10 cellular contexts compared by ENCODE assay signal in the genomic region with DNA sequence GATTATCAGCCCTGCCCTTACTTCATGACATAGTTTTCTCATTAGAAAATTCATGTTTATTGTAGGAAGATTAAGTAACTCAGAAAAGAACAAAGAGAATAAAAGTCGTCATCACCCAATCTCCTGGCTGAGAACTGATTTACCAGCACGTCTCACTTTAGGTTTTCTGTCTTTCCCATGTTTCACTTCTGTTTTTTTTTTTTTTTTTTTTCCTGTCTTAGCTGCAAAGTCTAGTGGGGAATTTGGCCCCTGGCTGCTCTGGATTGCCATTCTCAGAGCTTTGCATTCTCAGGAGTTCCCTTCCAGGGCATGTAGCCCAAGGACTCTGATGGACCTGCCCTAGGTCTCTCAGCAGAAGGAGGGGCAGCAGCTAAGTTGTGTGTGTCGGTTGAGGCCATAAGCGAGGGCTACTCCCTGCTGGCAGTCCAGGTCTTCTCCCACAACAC. TPM values are rescaled to one million over a fixed set of nuclear protein-coding genes. Genes with fewer than 3 reads are reported as not detected.
DNase-seq lines count a peak whose midpoint lies in the region; ATAC-seq, FAIRE-seq and TF ChIP-seq lines count a peak whose summit lies in the region.
"Had no signal": no experiment of that assay in that cellular context is flagged by ENCODE, and none has a peak within 500 bp of the region (broad histone marks: within the 10 kb centered on the region; RNA-seq: fewer than 3 reads in every experiment).

No MANE protein-coding gene starts in this region.

- H3K9me3 Mint-ChIP-seq in CD8-positive, alpha-beta memory T cell: no peaks in the 10 kb centered on the region
- H3K9me3 Mint-ChIP-seq in naive thymus-derived CD4-positive, alpha-beta T cell: peaks cover 0 to 2% (median 0%) of the 10 kb centered on the region in 11 donors

- in situ Hi-C loops in IMR-90 (cut with MboI; ENCODE audit: low sequenced_read_pairs) (no loop called here), GM12878 (cut with MboI) (no loop called here)

- H3K79me2 ChIP-seq in GM12878 (ENCODE audit: control insufficient read depth, insufficient read depth, low read length): peaks cover 98% of the 10 kb centered on the region

- H3K36me3 Mint-ChIP-seq in CD8-positive, alpha-beta memory T cell: peaks cover 0 to 9% (median 5%) of the 10 kb centered on the region in 3 donors
- H3K36me3 Mint-ChIP-seq in naive thymus-derived CD4-positive, alpha-beta T cell: peaks cover 4 to 33% (median 12%) of the 10 kb centered on the region in 5 donors

- H3K4me3 Mint-ChIP-seq in CD8-positive, alpha-beta memory T cell: peak overlapping the region in 5 of 7 donors; percentile 25 to 79 (median 73)
- H3K4me3 Mint-ChIP-seq in naive thymus-derived CD4-positive, alpha-beta T cell: peak overlapping the region; percentile 39 to 90 (median 83)

- no peak overlapping the region; the same call in 1 of the 2 replicates for H3K9ac ChIP-seq in IMR-90 (ENCODE audit: low read depth, low read length)
- peak overlapping the region; percentile 42; the same call in 1 of the 2 replicates for H3K9ac ChIP-seq in GM12878 (ENCODE audit: control insufficient read depth, insufficient read depth, low read length)

- ATAC-seq in IMR-90 (ENCODE audit: low read depth): no peak; the same call in 1 of the 2 replicates
- ATAC-seq in GM12878: no peak
- no peak for ATAC-seq in naive thymus-derived CD4-positive, alpha-beta T cell
- ATAC-seq in GM18873 (IDR thresholded peaks at IDR 0.05; ENCODE audit: low FRiP score, unreplicated experiment): no peak

- no peak overlapping the region for H2BK120ac ChIP-seq in IMR-90 (ENCODE audit: low read depth, low read length)

- H4K20me1 ChIP-seq in IMR-90 (ENCODE audit: insufficient read depth, low read length) (no peaks in the 10 kb centered on the region), GM12878 (ENCODE audit: control insufficient read depth, insufficient read depth) (no peaks in the 10 kb centered on the region)

- no peak overlapping the region for H2AK5ac ChIP-seq in IMR-90 (ENCODE audit: low read depth, low read length)

- no peak overlapping the region for H3K4ac ChIP-seq in IMR-90 (ENCODE audit: low read depth, low read length)

- H3K14ac ChIP-seq in IMR-90 (replicated peaks; ENCODE audit: low read depth, low read length): no peak overlapping the region

- no peak for DNase-seq in CD8-positive, alpha-beta memory T cell
- peak; percentile 45 for DNase-seq in IMR-90
- no peak for DNase-seq in GM12878 (ENCODE audit: low read depth, low spot score)
- no peak for DNase-seq in naive thymus-derived CD4-positive, alpha-beta T cell
- DNase-seq in AG20443 (ENCODE audit: low spot score): no peak
- DNase-seq in RWPE1 (ENCODE audit: low spot score): no peak
- no peak for DNase-seq in NCI-H1105 treated with DMSO at 0.1 percent for 48 hours (lab: John Stamatoyannopoulos, UW)
- DNase-seq: mesenchymal stem cell; stimulated activated naive CD4-positive, alpha-beta T cell treated with Interleukin-2 at 50 U/mL for 16 hours had no signal

- dilution Hi-C loops in IMR-90 (cut with HindIII; ENCODE audit: low sequenced_read_pairs, unreplicated experiment): no loop called here

- no peak overlapping the region for H3K27ac ChIP-seq in CD8-positive, alpha-beta memory T cell (ENCODE audit: low read depth, low read length)
- H3K27ac ChIP-seq in IMR-90 (ENCODE audit: insufficient read depth, low read length) (peak overlapping the region; percentile 33; the same call in 1 of the 2 replicates), GM12878 (ENCODE audit: control insufficient read depth, insufficient read depth) (peak overlapping the region; percentile 96), RWPE1 (no peak overlapping the region)
- peak overlapping the region; percentile 68 for H3K27ac ChIP-seq in naive thymus-derived CD4-positive, alpha-beta T cell (ENCODE audit: low read depth, low read length)

- no peaks in the 10 kb centered on the region for H3K36me3 ChIP-seq in CD8-positive, alpha-beta memory T cell (ENCODE audit: insufficient read depth, low read length)
- H3K36me3 ChIP-seq in IMR-90 (ENCODE audit: control insufficient read depth, insufficient read depth, low read length) (no peaks in the 10 kb centered on the region), GM12878 (ENCODE audit: control insufficient read depth in 2 of 2, insufficient read depth in 2 of 2, low read length in 1 of 2) (peaks cover 3 to 12% of the 10 kb centered on the region in 2 experiments; a peak in 3 of 4 replicates)
- no peaks in the 10 kb centered on the region for H3K36me3 ChIP-seq in naive thymus-derived CD4-positive, alpha-beta T cell (ENCODE audit: control insufficient read depth in 2 of 3, insufficient read depth in 3 of 3, low read length in 3 of 3)

- no peak overlapping the region for H4K91ac ChIP-seq in IMR-90 (ENCODE audit: insufficient read depth, low read depth, low read length)

- POLR2A ChIA-PET in CD8-positive, alpha-beta memory T cell (lab: Charles Lee): interaction anchor here (0.6 kb wide), 1 partner anchor 87 kb away, joined by 7 read pairs; no protein-coding TSS in a partner anchor
- POLR2A ChIA-PET in IMR-90 (lab: Charles Lee; ENCODE audit: unreplicated experiment) (no interaction called here), GM12878 (lab: Charles Lee) (interaction anchor here (0.5 to 18.7 kb wide), 15 partner anchors 8 to 970 kb away, joined by 3 to 322 read pairs (median 7); no protein-coding TSS in a partner anchor), RWPE1 (lab: Yijun Ruan, JAX; ENCODE audit: low non-redundant PET) (no interaction called here)
- POLR2A ChIA-PET in naive thymus-derived CD4-positive, alpha-beta T cell (lab: Charles Lee): interaction anchor here (0.8 to 13.5 kb wide), 9 partner anchors 10 to 107 kb away, joined by 3 to 122 read pairs (median 5); a partner anchor contains a TSS

- H2BK15ac ChIP-seq in IMR-90 (ENCODE audit: low read depth, low read length): 0 out of 3 replicates have a peak overlapping the region, but pooled peaks have one; percentile 49

- no peak overlapping the region for H2AK9ac ChIP-seq in IMR-90 (replicated peaks; ENCODE audit: low read depth, low read length, poor library complexity)

- WGBS in IMR-90 (ENCODE audit: extremely low coverage in 2 of 2, insufficient read length in 1 of 2), 2 experiments: no CpG with 5 or more reads among the region's 4 CpGs
- 2% methylated on average over 4 of the region's 4 CpGs for WGBS in GM12878 (ENCODE audit: insufficient coverage, insufficient replicate concordance, low lambda C conversion rate, missing lambda C conversion rate)

- RAD21 ChIA-PET in GM12878 (lab: Charles Lee; ENCODE audit: unreplicated experiment): interaction anchor here (1.0 to 10.7 kb wide), 14 partner anchors 7 to 178 kb away, joined by 3 to 197 read pairs (median 8); a partner anchor contains a TSS

- H3K79me1 ChIP-seq in IMR-90 (ENCODE audit: low read depth in 1 of 2, low read length in 2 of 2): peaks cover 4 to 15% of the 10 kb centered on the region in 2 experiments; a peak in 1 of 4 replicates

- H3K18ac ChIP-seq in IMR-90 (ENCODE audit: low read depth, low read length): peak overlapping the region; percentile 74; the same call in 1 of the 2 replicates

- CTCF ChIA-PET in CD8-positive, alpha-beta memory T cell (lab: Charles Lee): interaction anchor here (0.7 to 1.4 kb wide), 4 partner anchors 25 to 133 kb away, joined by 3 to 5 read pairs (median 4); no protein-coding TSS in a partner anchor
- CTCF ChIA-PET in IMR-90 (lab: Yijun Ruan, JAX): interaction anchor here (0.9 kb wide), 1 partner anchor 10 kb away, joined by 3 read pairs; no protein-coding TSS in a partner anchor
- CTCF ChIA-PET in GM12878 (lab: Yijun Ruan, JAX): interaction anchor here (0.6 to 2.3 kb wide), 15 partner anchors 17 to 91 kb away, joined by 3 to 11 read pairs (median 5); a partner anchor contains a TSS
- CTCF ChIA-PET in naive thymus-derived CD4-positive, alpha-beta T cell (lab: Charles Lee): interaction anchor here (0.6 to 1.2 kb wide), 4 partner anchors 50 to 227 kb away, joined by 3 to 4 read pairs (median 3); no protein-coding TSS in a partner anchor
- CTCF ChIA-PET in RWPE1 (lab: Yijun Ruan, JAX): no interaction called here

- H3K27me3 Mint-ChIP-seq in CD8-positive, alpha-beta memory T cell: peaks cover 0 to 1% of the 10 kb centered on the region in 2 donors
- H3K27me3 Mint-ChIP-seq in naive thymus-derived CD4-positive, alpha-beta T cell: no peaks in the 10 kb centered on the region

- peaks cover 91 to 97% (median 97%) of the 10 kb centered on the region in 3 donors for H3K4me1 Mint-ChIP-seq in CD8-positive, alpha-beta memory T cell
- H3K4me1 Mint-ChIP-seq in naive thymus-derived CD4-positive, alpha-beta T cell: peaks cover 87 to 99% (median 98%) of the 10 kb centered on the region in 7 donors

- H3K9me3 ChIP-seq in CD8-positive, alpha-beta memory T cell (ENCODE audit: low read length): no peaks in the 10 kb centered on the region
- H3K9me3 ChIP-seq in IMR-90 (ENCODE audit: control insufficient read depth, insufficient read depth, low read length) (no peaks in the 10 kb centered on the region; the same call in 1 of the 2 replicates), GM12878 (replicated peaks; ENCODE audit: control insufficient read depth, insufficient read depth, low read length) (no peaks in the 10 kb centered on the region; the same call in 2 of the 3 replicates)
- no peaks in the 10 kb centered on the region for H3K9me3 ChIP-seq in naive thymus-derived CD4-positive, alpha-beta T cell (ENCODE audit: control insufficient read depth in 2 of 3, low read length in 3 of 3)

- H3K4me2 ChIP-seq in IMR-90 (ENCODE audit: low read depth, low read length) (peak overlapping the region; percentile 42), GM12878 (ENCODE audit: control insufficient read depth, insufficient read depth) (peak overlapping the region; percentile 95)

- H2AFZ ChIP-seq in IMR-90 (replicated peaks; ENCODE audit: low read length, poor library complexity) (no peak overlapping the region), GM12878 (ENCODE audit: control insufficient read depth, low read depth, low read length) (no peak overlapping the region)

- no peak overlapping the region for H3K56ac ChIP-seq in IMR-90 (ENCODE audit: extremely low read depth, insufficient read depth, low read length)

- H3K4me3 ChIP-seq in CD8-positive, alpha-beta memory T cell (ENCODE audit: low read length): no peak overlapping the region
- H3K4me3 ChIP-seq in IMR-90 (ENCODE audit: insufficient read depth, low read depth, low read length) (no peak overlapping the region), GM12878 (peak overlapping the region; percentile 18)
- no peak overlapping the region for H3K4me3 ChIP-seq in naive thymus-derived CD4-positive, alpha-beta T cell (ENCODE audit: low read length)

- no peak overlapping the region for H2BK5ac ChIP-seq in IMR-90 (ENCODE audit: low read depth, low read length, poor library complexity, severe bottlenecking)

- TF ChIP-seq EP300 in GM12878 (IDR thresholded peaks at IDR 0.05; ENCODE audit: borderline replicate concordance in 1 of 2, control insufficient read depth in 1 of 2, low read depth in 2 of 2, low read length in 2 of 2): 0 out of 4 replicates have a peak, but pooled peaks of 1 of the 2 experiments have one; percentile 26

- H3K23ac ChIP-seq in IMR-90 (ENCODE audit: low read depth, low read length): no peak overlapping the region

- peak overlapping the region; percentile 78 for H4K5ac ChIP-seq in IMR-90 (ENCODE audit: low read depth, low read length)

- H2BK20ac ChIP-seq in IMR-90 (ENCODE audit: low read depth, low read length): no peak overlapping the region

- TF ChIP-seq CTCF in IMR-90 (conservative IDR thresholded peaks at IDR 0.05; ENCODE audit: low read depth, low read length) (no peak), GM12878 (IDR thresholded peaks at IDR 0.05 in 2 of 3, conservative IDR thresholded peaks at IDR 0.05 in 1 of 3; ENCODE audit: control insufficient read depth in 2 of 3, extremely low read depth in 1 of 3, insufficient read depth in 1 of 3, low read depth in 3 of 3, low read length in 3 of 3) (no peak), RWPE1 (conservative IDR thresholded peaks at IDR 0.05; ENCODE audit: low read depth) (no peak)

- SMC1A ChIA-PET in GM12878 (lab: Charles Lee; ENCODE audit: uncharacterized antibody, unreplicated experiment): interaction anchor here (0.6 to 12.9 kb wide), 18 partner anchors 9 to 178 kb away, joined by 3 to 177 read pairs (median 10); a partner anchor contains a TSS

- H3K4me1 ChIP-seq in CD8-positive, alpha-beta memory T cell (ENCODE audit: insufficient read depth, low read length): peaks cover 93% of the 10 kb centered on the region
- H3K4me1 ChIP-seq in IMR-90 (ENCODE audit: control insufficient read depth, insufficient read depth, low read length) (peaks cover 5% of the 10 kb centered on the region), GM12878 (ENCODE audit: control insufficient read depth, insufficient read depth, low read length) (peaks cover 98% of the 10 kb centered on the region)
- H3K4me1 ChIP-seq in naive thymus-derived CD4-positive, alpha-beta T cell (ENCODE audit: control insufficient read depth in 2 of 2, insufficient read depth in 2 of 2, low read length in 2 of 2): peaks cover 76 to 87% of the 10 kb centered on the region in 2 donors

- H3K9me1 ChIP-seq in IMR-90 (ENCODE audit: insufficient read depth, low read length): no peaks in the 10 kb centered on the region

- intact Hi-C loops in IMR-90 (cut with micrococcal nuclease) (no loop called here), GM12878 (cut with micrococcal nuclease; ENCODE audit: unreplicated experiment) (loop anchor here (2.0 kb wide), 1 partner anchor 47 kb away; no protein-coding TSS in a partner anchor)
- intact Hi-C loops in naive thymus-derived CD4-positive, alpha-beta T cell (cut with micrococcal nuclease): loop anchor here (2.0 to 5.0 kb wide), 5 partner anchors 13 to 179 kb away; a partner anchor contains a TSS

- H4K8ac ChIP-seq in IMR-90 (ENCODE audit: low read depth in 2 of 2, low read length in 2 of 2): no peak overlapping the region

- TF ChIP-seq POLR2A in IMR-90 (IDR thresholded peaks at IDR 0.05; ENCODE audit: low read depth, low read length) (no peak), GM12878 (IDR thresholded peaks at IDR 0.05; ENCODE audit: low read depth, low read length) (no peak)

- no peaks in the 10 kb centered on the region for H3K27me3 ChIP-seq in CD8-positive, alpha-beta memory T cell (ENCODE audit: insufficient read depth, low read length, poor library complexity, severe bottlenecking)
- H3K27me3 ChIP-seq in IMR-90 (ENCODE audit: control insufficient read depth, insufficient read depth, low read length): no peaks in the 10 kb centered on the region
- H3K27me3 ChIP-seq in GM12878 (replicated peaks in 1 of 2; ENCODE audit: control insufficient read depth in 2 of 2, insufficient read depth in 2 of 2, low read length in 1 of 2): no peaks in the 10 kb centered on the region
- H3K27me3 ChIP-seq in naive thymus-derived CD4-positive, alpha-beta T cell (ENCODE audit: control insufficient read depth in 2 of 2, insufficient read depth in 2 of 2, low read length in 2 of 2): no peaks in the 10 kb centered on the region

- H3K27ac Mint-ChIP-seq in CD8-positive, alpha-beta memory T cell: peak overlapping the region; percentile 58 to 96 (median 82)
- peak overlapping the region; percentile 88 to 96 (median 93) for H3K27ac Mint-ChIP-seq in naive thymus-derived CD4-positive, alpha-beta T cell

- no peak for TF ChIP-seq RAD21 in IMR-90 (IDR thresholded peaks at IDR 0.05; ENCODE audit: low read length)
- TF ChIP-seq RAD21 in GM12878 (IDR thresholded peaks at IDR 0.05; ENCODE audit: insufficient read depth, low read depth, low read length): no peak

- FAIRE-seq in GM12878 (lab: Jason Lieb, UNC): no peak

- BruUV-seq in IMR-90 (replicated peaks; lab: Mats Ljungman, UMichigan) (no TSS peak), GM12878 (replicated peaks; lab: Mats Ljungman, UMichigan) (no TSS peak)

RNA-seq across cellular contexts. Expression of a gene that starts 57.8 kb away (rescaled TPM):
- total RNA-seq in CD8-positive, alpha-beta memory T cell: 10 to 100 TPM; 28.1 to 29.6 TPM
- 28.6 TPM for polyA plus RNA-seq in CD8-positive, alpha-beta memory T cell
- total RNA-seq in IMR-90 (2012; rRNA removed): 16.1 and 23.8 TPM in 2 replicates
- 8.2 and 8.4 TPM in 2 replicates for polyA plus RNA-seq in IMR-90 (2012; rRNA removed)
- polyA plus RNA-seq in IMR-90 (2012; cell fraction: cytosol; rRNA removed): 3.9 and 4.9 TPM in 2 replicates
- polyA plus RNA-seq in IMR-90 (2012; cell fraction: nucleus; rRNA removed; ENCODE audit: low replicate concordance): 10.1 and 26.3 TPM in 2 replicates
- 766 and 777 TPM in 2 replicates for total RNA-seq in GM12878 (2013; cell fraction: nucleolus; rRNA removed)
- 77.0 and 90.4 TPM in 2 replicates for total RNA-seq in GM12878 (2014; rRNA removed)
- 64.0 and 66.4 TPM in 2 replicates for total RNA-seq in GM12878 (2014; rRNA removed; fragmentation: Illumina TruSeq; extraction: Trizol)
- total RNA-seq in GM12878 (2021): 77.8 and 85.2 TPM in 2 replicates
- 39.6 TPM for polyA plus RNA-seq in GM12878 (2011; ENCODE audit: low read depth)
- polyA plus RNA-seq in GM12878 (2011; rRNA removed): 90.9 and 101 TPM in 2 replicates
- 65.6 and 84.8 TPM in 2 replicates for polyA plus RNA-seq in GM12878 (2011; cell fraction: cytosol; rRNA removed)
- 169 and 183 TPM in 2 replicates for polyA plus RNA-seq in GM12878 (2011; cell fraction: nucleus; rRNA removed)
- polyA plus RNA-seq in GM12878 (2012): 45.1 and 70.5 TPM in 2 replicates
- 74.3 and 94.5 TPM in 2 replicates for polyA plus RNA-seq in GM12878 (2014; fragmentation: Illumina TruSeq; extraction: Trizol)
- 1 to 10 TPM; 8.5 to 9.5 TPM for polyA plus RNA-seq in GM12878 (2014; fragmentation: Nextera tagmentation; extraction: Ambion mirVana)
- polyA plus RNA-seq in GM12878 (2014; rRNA removed): 47.1 and 47.5 TPM in 2 replicates
- 10 to 100 TPM; 74.5 TPM for polyA plus RNA-seq in GM12878 (2016; fragmentation: Nextera tagmentation; extraction: Ambion mirVana)
- polyA minus RNA-seq in GM12878 (2011; rRNA and poly(A)+ RNA removed): 177 and 187 TPM in 2 replicates
- 53.1 and 74.4 TPM in 2 replicates for polyA minus RNA-seq in GM12878 (2011; cell fraction: cytosol; rRNA and poly(A)+ RNA removed)
- polyA minus RNA-seq in GM12878 (2011; cell fraction: nucleus; rRNA and poly(A)+ RNA removed): 194 and 231 TPM in 2 replicates
- total RNA-seq in naive thymus-derived CD4-positive, alpha-beta T cell: 100 to 1,000 TPM in 2 of 5 experiments, 10 to 100 TPM in 3; 45.8 to 111 (median 97.7) TPM
- 10 to 100 TPM; 45.7 to 59.9 TPM for polyA plus RNA-seq in naive thymus-derived CD4-positive, alpha-beta T cell

Comparison
In these comparisons a context has a peak if more than half of its experiments do, and no peak if none do; other contexts are left out.
1. H3K27ac ChIP-seq: peak in IMR-90 (single experiment), GM12878 (single experiment) and naive thymus-derived CD4-positive, alpha-beta T cell (single experiment); none in CD8-positive, alpha-beta memory T cell (single experiment) and RWPE1 (single experiment).
2. POLR2A ChIA-PET loops: an anchor here in CD8-positive, alpha-beta memory T cell (0.6 kb wide), GM12878 (0.5 to 18.7 kb wide) and naive thymus-derived CD4-positive, alpha-beta T cell (0.8 to 13.5 kb wide); none called in IMR-90 and RWPE1.